In genomic region chr11:122646549-122647340, GRCh38 we compare ENCODE assay signal across 1 cellular context.
TF ChIP-seq lines count a peak whose summit lies in the region.

No MANE protein-coding gene starts in this region.

TF ChIP-seq in A549, 52 proteins besides CTCF, POLR2A, EP300 and RAD21 (continued from another document):
- TF ChIP-seq REST (IDR thresholded peaks at IDR 0.05): no peak
